In the genomic region with DNA sequence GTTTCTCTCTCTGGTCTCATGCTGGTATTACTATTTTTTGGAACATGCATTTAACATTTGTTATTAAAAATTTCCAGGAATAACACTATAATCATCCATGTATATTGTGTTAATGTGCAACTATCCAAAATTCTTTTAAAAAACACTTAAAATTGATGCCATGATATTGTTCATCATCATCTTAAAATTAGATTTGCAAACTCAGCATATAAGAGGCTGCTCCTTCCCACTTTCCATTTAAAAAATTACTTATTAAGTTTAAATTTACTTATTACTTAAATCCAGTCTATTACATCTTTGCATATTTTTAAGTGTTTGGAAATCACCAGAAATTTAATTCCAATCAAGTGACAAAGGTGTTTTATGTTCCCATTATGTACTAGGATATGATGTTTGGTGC, we compare ENCODE assay signal across 28 cellular contexts.
"Had no signal": no experiment of that assay in that cellular context is flagged by ENCODE, and none has a peak within 500 bp of the region (broad histone marks: within the 10 kb centered on the region; RNA-seq: fewer than 3 reads in every experiment).

No MANE protein-coding gene starts in this region.

- ATAC-seq: naive thymus-derived CD4-positive, alpha-beta T cell; natural killer cell; psoas muscle; right cardiac atrium; sciatic nerve; stimulated activated memory B cell treated with anti-CD40 and anti-IgM and Interleukin-4, amounts not matched to agents 10 μg/mL and 1 μg/mL and 100 μg/mL, for 72 hours; stimulated activated naive CD8-positive, alpha-beta T cell treated with anti-CD3 and anti-CD28 coated beads, Interleukin-15, amount 100 ng/mL, for 72 hours; stimulated activated naive CD8-positive, alpha-beta T cell treated with anti-CD3 and anti-CD28 coated beads, Interleukin-15, Interleukin-2, amounts not matched to agents 100 U/mL and 50 U/mL, for 24 hours; upper lobe of right lung had no signal

- DNase-seq: naive thymus-derived CD4-positive, alpha-beta T cell; natural killer cell; occipital lobe; ovary; posterior cingulate gyrus; psoas muscle; right cardiac atrium; spleen; stimulated activated CD4-positive, alpha-beta T cell treated with anti-CD3 and anti-CD28 coated beads, Interleukin-12 subunit alpha, Interleukin-12 subunit beta, amount 100 ng/mL, for 4 hours; stimulated activated CD4-positive, alpha-beta T cell treated with anti-CD3 and anti-CD28 coated beads, Interleukin-1b, Interleukin-23, amount 100 ng/mL, for 48 hours; stimulated activated CD4-positive, alpha-beta T cell treated with anti-CD3 and anti-CD28 coated beads, Interleukin-4, amount 100 ng/mL, for 1 hour; stimulated activated CD4-positive, alpha-beta T cell treated with anti-CD3 and anti-CD28 coated beads, Interleukin-4, amount 100 ng/mL, for 4 hours; stimulated activated CD8-positive, alpha-beta memory T cell treated with anti-CD3 and anti-CD28 coated beads, Interleukin-4, amount 100 ng/mL, for 48 hours; stimulated activated naive CD4-positive, alpha-beta T cell; stimulated activated naive CD8-positive, alpha-beta T cell treated with anti-CD3 and anti-CD28 coated beads, Interleukin-15, amount 100 ng/mL, for 72 hours; stimulated activated naive CD8-positive, alpha-beta T cell treated with anti-CD3 and anti-CD28 coated beads, Interleukin-15, Interleukin-2, amounts not matched to agents 100 U/mL and 50 U/mL, for 24 hours; substantia nigra; testis; tibial artery; transverse colon; upper lobe of right lung; uterus had no signal

- H3K79me2 ChIP-seq: parathyroid adenoma had no signal

- H3K9me3 ChIP-seq: ovary, psoas muscle, spleen, suprapubic skin, testis, tibial artery, transverse colon, upper lobe of right lung, uterus had no signal

- H3K27ac ChIP-seq: neural progenitor cell, ovary, parathyroid adenoma, psoas muscle, suprapubic skin, testis, tibial artery, transverse colon, upper lobe of right lung, uterus had no signal

- H3K9ac ChIP-seq: neural progenitor cell, parathyroid adenoma had no signal

- H3K4me1 ChIP-seq: neural progenitor cell, parathyroid adenoma, psoas muscle, testis, uterus had no signal

- H2AFZ ChIP-seq: neural progenitor cell, parathyroid adenoma had no signal

- H3K4me2 ChIP-seq: neural progenitor cell, smooth muscle cell had no signal

- H3K4me3 ChIP-seq: neural progenitor cell, ovary, psoas muscle, smooth muscle cell, spleen, suprapubic skin, testis, tibial artery, transverse colon, upper lobe of right lung, uterus had no signal

- H3K36me3 ChIP-seq: neural progenitor cell, ovary, spleen, suprapubic skin, tibial artery, transverse colon, upper lobe of right lung, uterus had no signal

- H3K27me3 ChIP-seq: ovary, spleen, suprapubic skin, testis, tibial artery, transverse colon, upper lobe of right lung, uterus had no signal
